ENCODE assay signal across 8 cellular contexts in genomic region chr13:60163525-60164471, GRCh38. TPM values are rescaled to one million over a fixed set of nuclear protein-coding genes. Genes with fewer than 3 reads are reported as not detected.
DNase-seq lines count a peak whose midpoint lies in the region; ATAC-seq and TF ChIP-seq lines count a peak whose summit lies in the region.

A gene with protein sequence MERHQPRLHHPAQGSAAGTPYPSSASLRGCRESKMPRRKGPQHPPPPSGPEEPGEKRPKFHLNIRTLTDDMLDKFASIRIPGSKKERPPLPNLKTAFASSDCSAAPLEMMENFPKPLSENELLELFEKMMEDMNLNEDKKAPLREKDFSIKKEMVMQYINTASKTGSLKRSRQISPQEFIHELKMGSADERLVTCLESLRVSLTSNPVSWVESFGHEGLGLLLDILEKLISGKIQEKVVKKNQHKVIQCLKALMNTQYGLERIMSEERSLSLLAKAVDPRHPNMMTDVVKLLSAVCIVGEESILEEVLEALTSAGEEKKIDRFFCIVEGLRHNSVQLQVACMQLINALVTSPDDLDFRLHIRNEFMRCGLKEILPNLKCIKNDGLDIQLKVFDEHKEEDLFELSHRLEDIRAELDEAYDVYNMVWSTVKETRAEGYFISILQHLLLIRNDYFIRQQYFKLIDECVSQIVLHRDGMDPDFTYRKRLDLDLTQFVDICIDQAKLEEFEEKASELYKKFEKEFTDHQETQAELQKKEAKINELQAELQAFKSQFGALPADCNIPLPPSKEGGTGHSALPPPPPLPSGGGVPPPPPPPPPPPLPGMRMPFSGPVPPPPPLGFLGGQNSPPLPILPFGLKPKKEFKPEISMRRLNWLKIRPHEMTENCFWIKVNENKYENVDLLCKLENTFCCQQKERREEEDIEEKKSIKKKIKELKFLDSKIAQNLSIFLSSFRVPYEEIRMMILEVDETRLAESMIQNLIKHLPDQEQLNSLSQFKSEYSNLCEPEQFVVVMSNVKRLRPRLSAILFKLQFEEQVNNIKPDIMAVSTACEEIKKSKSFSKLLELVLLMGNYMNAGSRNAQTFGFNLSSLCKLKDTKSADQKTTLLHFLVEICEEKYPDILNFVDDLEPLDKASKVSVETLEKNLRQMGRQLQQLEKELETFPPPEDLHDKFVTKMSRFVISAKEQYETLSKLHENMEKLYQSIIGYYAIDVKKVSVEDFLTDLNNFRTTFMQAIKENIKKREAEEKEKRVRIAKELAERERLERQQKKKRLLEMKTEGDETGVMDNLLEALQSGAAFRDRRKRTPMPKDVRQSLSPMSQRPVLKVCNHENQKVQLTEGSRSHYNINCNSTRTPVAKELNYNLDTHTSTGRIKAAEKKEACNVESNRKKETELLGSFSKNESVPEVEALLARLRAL (minus strand): TSS chr13:60163928. CDS start chr13:60163766, 162 bp downstream.

- no peaks in the 10 kb centered on the region for H3K27me3 Mint-ChIP-seq in Caco-2 (ENCODE audit: insufficient read depth, unreplicated experiment)
- no peaks in the 10 kb centered on the region for H3K27me3 Mint-ChIP-seq in activated CD8-positive, alpha-beta memory T cell treated with anti-CD3 and anti-CD28 coated beads, Interleukin-2, amount 10 ng/mL, durations not matched to agents 7 days and 5 days

- peak within 1 kb of the TSS; percentile 86 for H3K23ac ChIP-seq in mesendoderm (ENCODE audit: low read length)

- TSS peak; percentile 89 for BruUV-seq in Caco-2 (replicated peaks; lab: Mats Ljungman, UMichigan)

- peak within 1 kb of the TSS; percentile 30 for H2BK120ac ChIP-seq in mesendoderm (ENCODE audit: low read depth, low read length)

- H3K56ac ChIP-seq in mesendoderm (ENCODE audit: low read length) = peak within 1 kb of the TSS; percentile 97

- H3K4ac ChIP-seq in mesendoderm (ENCODE audit: low read depth, low read length) = peak within 1 kb of the TSS; percentile 94

- H3K9ac ChIP-seq in NT2/D1 (ENCODE audit: insufficient read length, low read depth) = peak within 1 kb of the TSS; percentile 85
- peak within 1 kb of the TSS; percentile 89 for H3K9ac ChIP-seq in endocrine pancreas (ENCODE audit: control insufficient read depth, insufficient read depth, low read length)
- H3K9ac ChIP-seq in mesendoderm (ENCODE audit: low read length) = peak within 1 kb of the TSS; percentile 99

- intact Hi-C loops in Caco-2 (cut with micrococcal nuclease; ENCODE audit: unreplicated experiment) = loop anchor here (1.0 to 2.0 kb wide), 6 partner anchors 17 to 233 kb away; partner anchors contain the start of gene TDRD3

- H3K36me3 Mint-ChIP-seq in Caco-2 (ENCODE audit: insufficient read depth, unreplicated experiment) = peaks cover 45% of the 10 kb centered on the region
- H3K36me3 Mint-ChIP-seq in activated CD8-positive, alpha-beta memory T cell treated with anti-CD3 and anti-CD28 coated beads, Interleukin-2, amount 10 ng/mL, durations not matched to agents 7 days and 5 days = peaks cover 22% of the 10 kb centered on the region

- H3K4me2 ChIP-seq in mesendoderm (ENCODE audit: low read length) = peak within 1 kb of the TSS; percentile 39

- DNase-seq in Caco-2 (peak; percentile 97 to 98), HUDEP-2 (lab: John Stamatoyannopoulos, UW; ENCODE audit: unreplicated experiment in 76 of 76) (peak in 75 of 76 experiments; percentile 53 to 97 (median 92)), NT2/D1 (ENCODE audit: low read depth, low spot score) (peak; percentile 83), mesendoderm (peak; percentile 98)
- DNase-seq in activated CD8-positive, alpha-beta memory T cell treated with anti-CD3 and anti-CD28 coated beads, Interleukin-2, amount 10 ng/mL, durations not matched to agents 7 days and 5 days = peak; percentile 97
- peak; percentile 90 for DNase-seq in stimulated activated CD8-positive, alpha-beta memory T cell treated with anti-CD3 and anti-CD28 coated beads, Interleukin-15, amount 100 ng/mL, for 1 hour (ENCODE audit: low read depth)

- peak within 1 kb of the TSS; percentile 94 for H4K5ac ChIP-seq in mesendoderm (ENCODE audit: low read length)

- H3K36me3 ChIP-seq in Caco-2 (ENCODE audit: control insufficient read depth, insufficient read depth, low read length) (no peaks in the 10 kb centered on the region), NT2/D1 (ENCODE audit: insufficient read depth, insufficient read length, low read length) (peaks cover 9% of the 10 kb centered on the region), endocrine pancreas (ENCODE audit: control insufficient read depth, insufficient read depth, low read length) (no peaks in the 10 kb centered on the region), mesendoderm (ENCODE audit: control insufficient read depth, insufficient read depth, low read length) (no peaks in the 10 kb centered on the region)

- no peaks in the 10 kb centered on the region for H3K27me3 ChIP-seq in Caco-2 (replicated peaks; ENCODE audit: control insufficient read depth, insufficient read depth, low read length)
- no peaks in the 10 kb centered on the region for H3K27me3 ChIP-seq in NT2/D1 (ENCODE audit: insufficient read depth, insufficient read length)
- no peaks in the 10 kb centered on the region for H3K27me3 ChIP-seq in endocrine pancreas (ENCODE audit: control insufficient read depth, insufficient read depth, low read length)
- no peaks in the 10 kb centered on the region for H3K27me3 ChIP-seq in mesendoderm (ENCODE audit: insufficient read depth, low read length, poor library complexity)

- H3K4me3 ChIP-seq in Caco-2 (ENCODE audit: low read depth, low read length) (peak within 1 kb of the TSS; percentile 87), NT2/D1 (ENCODE audit: insufficient read length, low read depth) (peak within 1 kb of the TSS; percentile 67), endocrine pancreas (ENCODE audit: control insufficient read depth, insufficient read depth, low read length) (peak within 1 kb of the TSS; percentile 67), mesendoderm (ENCODE audit: low read length) (peak within 1 kb of the TSS; percentile 96)

- H3K9me3 ChIP-seq in Caco-2 (no peaks in the 10 kb centered on the region), NT2/D1 (ENCODE audit: insufficient read depth, low read length) (no peaks in the 10 kb centered on the region), endocrine pancreas (ENCODE audit: control insufficient read depth, low read length) (no peaks in the 10 kb centered on the region)

- peak within 1 kb of the TSS; percentile 92 for H3K27ac ChIP-seq in mesendoderm (ENCODE audit: low read depth, low read length)

- H4K8ac ChIP-seq in mesendoderm (ENCODE audit: low read depth, low read length) = peak within 1 kb of the TSS; percentile 43

- no peak within 1 kb of the TSS for H2BK15ac ChIP-seq in mesendoderm (replicated peaks; ENCODE audit: low read depth)

- peak within 1 kb of the TSS; percentile 98 for H2BK5ac ChIP-seq in mesendoderm (ENCODE audit: low read length)

- H3K18ac ChIP-seq in mesendoderm (ENCODE audit: low read length) = peak within 1 kb of the TSS; percentile 79

- peak within 1 kb of the TSS; percentile 91 for H3K4me3 Mint-ChIP-seq in Caco-2 (ENCODE audit: unreplicated experiment)
- peak within 1 kb of the TSS; percentile 94 for H3K4me3 Mint-ChIP-seq in activated CD8-positive, alpha-beta memory T cell treated with anti-CD3 and anti-CD28 coated beads, Interleukin-2, amount 10 ng/mL, durations not matched to agents 7 days and 5 days

- H3K4me1 ChIP-seq in Caco-2 (peaks cover 54% of the 10 kb centered on the region), NT2/D1 (ENCODE audit: insufficient read depth, insufficient read length) (no peaks in the 10 kb centered on the region), endocrine pancreas (ENCODE audit: control insufficient read depth, insufficient read depth, low read length) (no peaks in the 10 kb centered on the region), mesendoderm (ENCODE audit: control insufficient read depth, low read depth, low read length) (peaks cover 15% of the 10 kb centered on the region)

- CTCF ChIA-PET in Caco-2 (lab: Charles Lee) = interaction anchor here (0.7 to 1.4 kb wide), 4 partner anchors 54 to 228 kb away, joined by 3 read pairs; no protein-coding TSS in a partner anchor
- CTCF ChIA-PET in activated CD8-positive, alpha-beta memory T cell treated with anti-CD3 and anti-CD28 coated beads, Interleukin-2, amount 10 ng/mL, durations not matched to agents 7 days and 5 days (lab: Charles Lee) = interaction anchor here (1.4 kb wide), 1 partner anchor 26 kb away, joined by 3 read pairs; no protein-coding TSS in a partner anchor

- peak; percentile 100 for ATAC-seq in GM21381 (IDR thresholded peaks at IDR 0.05; ENCODE audit: unreplicated experiment)
- ATAC-seq in activated CD8-positive, alpha-beta memory T cell treated with anti-CD3 and anti-CD28 coated beads, Interleukin-2, amount 10 ng/mL, durations not matched to agents 7 days and 5 days = peak; percentile 98

- no CpG with 5 or more reads among the region's 62 CpGs for WGBS in mesendoderm (ENCODE audit: extremely low coverage, insufficient coverage, low lambda C conversion rate)

- H3K79me2 ChIP-seq in mesendoderm (ENCODE audit: control insufficient read depth, insufficient read depth, low read length) = peaks cover 35% of the 10 kb centered on the region

- POLR2A ChIA-PET in Caco-2 (lab: Charles Lee) = interaction anchor here (0.6 kb wide), 1 partner anchor 483 kb away, joined by 5 read pairs; no protein-coding TSS in a partner anchor

- peaks cover 51% of the 10 kb centered on the region for H3K4me1 Mint-ChIP-seq in Caco-2 (ENCODE audit: low read depth, unreplicated experiment)
- H3K4me1 Mint-ChIP-seq in activated CD8-positive, alpha-beta memory T cell treated with anti-CD3 and anti-CD28 coated beads, Interleukin-2, amount 10 ng/mL, durations not matched to agents 7 days and 5 days = peaks cover 37% of the 10 kb centered on the region

- no peak within 1 kb of the TSS for H2AK5ac ChIP-seq in mesendoderm (ENCODE audit: low read length)

- H3K9me3 Mint-ChIP-seq in Caco-2 (ENCODE audit: unreplicated experiment) = no peaks in the 10 kb centered on the region
- peaks cover 2% of the 10 kb centered on the region for H3K9me3 Mint-ChIP-seq in activated CD8-positive, alpha-beta memory T cell treated with anti-CD3 and anti-CD28 coated beads, Interleukin-2, amount 10 ng/mL, durations not matched to agents 7 days and 5 days (ENCODE audit: low read depth)

- H3K79me1 ChIP-seq in mesendoderm (ENCODE audit: low read length) = peaks cover 3% of the 10 kb centered on the region

- peak within 1 kb of the TSS; percentile 86 for H3K27ac Mint-ChIP-seq in Caco-2 (ENCODE audit: unreplicated experiment)
- H3K27ac Mint-ChIP-seq in activated CD8-positive, alpha-beta memory T cell treated with anti-CD3 and anti-CD28 coated beads, Interleukin-2, amount 10 ng/mL, durations not matched to agents 7 days and 5 days = peak within 1 kb of the TSS; percentile 92

- TF ChIP-seq CTCF in Caco-2 (IDR thresholded peaks at IDR 0.05; ENCODE audit: insufficient read depth in 1 of 2, low read depth in 1 of 2, low read length in 1 of 2, severe bottlenecking in 1 of 2, unreplicated experiment in 1 of 2) = no peak

RNA-seq across cellular contexts. Expression of the gene that starts here (rescaled TPM):
- 59.4 and 60.6 TPM in 2 replicates for total RNA-seq in Caco-2 (2022)
- total RNA-seq in activated CD8-positive, alpha-beta memory T cell treated with anti-CD3 and anti-CD28 coated beads, Interleukin-2, amount 10 ng/mL, durations not matched to agents 7 days and 5 days = 10 to 100 TPM; 24.9 to 34.7 TPM
- 29.5 TPM for polyA plus RNA-seq in mesendoderm (2013, experiment 1 of 2)
- 30.1 TPM for polyA plus RNA-seq in mesendoderm (2013, experiment 2 of 2)

Comparison
In these comparisons a context has a peak if more than half of its experiments do, and no peak if none do; other contexts are left out.
1. Peak in every context shown above with its lines: DNase-seq, ATAC-seq, H3K4me3 ChIP-seq and H3K27ac ChIP-seq.